In the genomic region with DNA sequence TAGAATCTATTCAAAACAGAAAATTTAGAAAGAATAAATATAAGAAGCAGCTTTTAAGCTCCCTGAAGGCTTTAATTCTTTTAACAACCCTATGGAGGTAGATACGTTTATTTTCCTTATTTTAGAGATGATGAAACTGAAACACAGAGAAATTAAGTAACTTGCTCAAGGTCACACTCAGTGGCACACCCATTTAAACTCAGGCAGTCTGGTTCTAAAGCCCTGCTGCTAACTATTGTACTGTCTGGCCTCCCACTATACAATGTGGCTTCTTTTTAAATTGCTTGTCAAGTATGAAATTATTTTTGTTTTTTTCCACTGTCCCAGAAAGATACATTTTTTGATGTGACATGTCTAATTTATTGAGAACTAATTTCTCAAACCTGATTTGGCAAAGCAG, we compare ENCODE assay signal across 2 cellular contexts.
TF ChIP-seq lines count a peak whose summit lies in the region.

No MANE protein-coding gene starts in this region.

TF ChIP-seq in A549, 52 proteins besides CTCF, POLR2A, EP300 and RAD21 (continued from another document):
- TF ChIP-seq MYC (IDR thresholded peaks at IDR 0.05; ENCODE audit: borderline replicate concordance, low read length) (no peak), USF2 (IDR thresholded peaks at IDR 0.05) (no peak), RNF2 (IDR thresholded peaks at IDR 0.05; ENCODE audit: borderline replicate concordance, low read depth) (no peak), NR3C1 (IDR thresholded peaks at IDR 0.05) (no peak), KDM1A (IDR thresholded peaks at IDR 0.05; ENCODE audit: low read depth) (no peak), PBX3 (IDR thresholded peaks at IDR 0.05) (no peak), MAZ (IDR thresholded peaks at IDR 0.05; ENCODE audit: borderline replicate concordance, low read depth, low read length) (no peak)

TF ChIP-seq in liver, 16 proteins besides CTCF, POLR2A, EP300 and RAD21 (continued from another document):
- TF ChIP-seq TAF1 (conservative IDR thresholded peaks at IDR 0.05) = no peak
- no peak for TF ChIP-seq YY1 (IDR thresholded peaks at IDR 0.05)
- TF ChIP-seq HNF4A (conservative IDR thresholded peaks at IDR 0.05) = peak in 1 of 2 donors; percentile 4
- TF ChIP-seq RXRA (IDR thresholded peaks at IDR 0.05) = no peak
- TF ChIP-seq EGR1 (IDR thresholded peaks at IDR 0.05; ENCODE audit: low read depth in 2 of 2) = no peak
- TF ChIP-seq REST (IDR thresholded peaks at IDR 0.05) = no peak
- TF ChIP-seq ATF3 (IDR thresholded peaks at IDR 0.05) = peak; percentile 28
- peak; percentile 9 for TF ChIP-seq SP1 (IDR thresholded peaks at IDR 0.05)
- no peak for TF ChIP-seq ZBTB33 (IDR thresholded peaks at IDR 0.05)
- no peak for TF ChIP-seq FOXA1 (IDR thresholded peaks at IDR 0.05)
- no peak for TF ChIP-seq GABPA (IDR thresholded peaks at IDR 0.05 in 1 of 2, conservative IDR thresholded peaks at IDR 0.05 in 1 of 2)
- TF ChIP-seq HNF4G (IDR thresholded peaks at IDR 0.05) = no peak
- TF ChIP-seq NR2F2 (IDR thresholded peaks at IDR 0.05) = no peak
- no peak for TF ChIP-seq FOXA2 (IDR thresholded peaks at IDR 0.05)
